In genomic region chr14:21475767-21476525, GRCh38 we compare ENCODE assay signal across 8 cellular contexts. TPM values are rescaled to one million over a fixed set of nuclear protein-coding genes. Genes with fewer than 3 reads are reported as not detected.
DNase-seq lines count a peak whose midpoint lies in the region; TF ChIP-seq lines count a peak whose summit lies in the region.

No MANE protein-coding gene starts in this region.

- 78% methylated on average over 7 of the region's 10 CpGs for WGBS in HUES64

- H3K9me3 ChIP-seq in HUES64 (ENCODE audit: insufficient read depth, low read depth, low read length) (no peaks in the 10 kb centered on the region), muscle layer of colon (ENCODE audit: low read length) (no peaks in the 10 kb centered on the region)

- H3K27me3 Mint-ChIP-seq in chondrocyte (ENCODE audit: low read depth), result no peaks in the 10 kb centered on the region

- H3K4me1 ChIP-seq in HUES64 (ENCODE audit: insufficient read depth, low read length) (peaks cover 3% of the 10 kb centered on the region; the same call in 1 of the 2 replicates), muscle layer of colon (ENCODE audit: insufficient read depth, low read length) (peaks cover 20% of the 10 kb centered on the region)

- H3K4me3 Mint-ChIP-seq in chondrocyte (ENCODE audit: unreplicated experiment), result peak overlapping the region; percentile 100

- H3K27ac ChIP-seq in HUES64 (ENCODE audit: low read depth, low read length) (peak overlapping the region; percentile 73; the same call in 1 of the 2 replicates), muscle layer of colon (ENCODE audit: low read depth, low read length) (peak overlapping the region; percentile 79)

- TF ChIP-seq CTCF in AG10803 (conservative IDR thresholded peaks at IDR 0.05; ENCODE audit: low read length) (no peak), chondrocyte (IDR thresholded peaks at IDR 0.05) (no peak)

- H3K36me3 Mint-ChIP-seq in chondrocyte (ENCODE audit: low read depth), result peaks cover 9% of the 10 kb centered on the region

- H3K4me1 Mint-ChIP-seq in chondrocyte (ENCODE audit: low read depth), result peaks cover 26% of the 10 kb centered on the region

- peak overlapping the region; percentile 100 for H3K27ac Mint-ChIP-seq in chondrocyte (ENCODE audit: unreplicated experiment)

- H3K4me3 ChIP-seq in AG10803 (ENCODE audit: low read length), result peak overlapping the region; percentile 96
- peak overlapping the region; percentile 75 for H3K4me3 ChIP-seq in HUES64 (ENCODE audit: low read length)
- H3K4me3 ChIP-seq in muscle layer of colon (ENCODE audit: low read depth in 1 of 2, low read length in 2 of 2), result peak overlapping the region; percentile 65 to 84

- H3K27me3 ChIP-seq in HUES64 (ENCODE audit: insufficient read depth, low read length) (no peaks in the 10 kb centered on the region), muscle layer of colon (ENCODE audit: control insufficient read depth in 1 of 2, insufficient read depth in 2 of 2, low read length in 2 of 2) (no peaks in the 10 kb centered on the region)

- H3K9ac ChIP-seq in HUES64 (ENCODE audit: low read depth, low read length) (peak overlapping the region; percentile 67), muscle layer of colon (ENCODE audit: low read length) (peak overlapping the region; percentile 73)

- H3K36me3 ChIP-seq in HUES64 (ENCODE audit: insufficient read depth, low read length) (peaks cover 37% of the 10 kb centered on the region), muscle layer of colon (ENCODE audit: insufficient read depth, low read length) (no peaks in the 10 kb centered on the region)

- DNase-seq in AG10803 (ENCODE audit: low read depth), result no peak
- DNase-seq in chondrocyte (ENCODE audit: low spot score), result no peak
- DNase-seq in NCI-H1436 treated with DMSO at 0.1 percent for 48 hours (lab: John Stamatoyannopoulos, UW), result no peak
- DNase-seq in SKM-1 treated with dmso at 0.1 percent for 144 hours (lab: John Stamatoyannopoulos, UW; ENCODE audit: unreplicated experiment), result no peak
- no peak for DNase-seq in amygdala (lab: John Stamatoyannopoulos, UW)
- no peak for DNase-seq in activated gamma-delta T cell treated with Interleukin-2 at 50 U/mL for 16 hours

- no peaks in the 10 kb centered on the region for H3K9me3 Mint-ChIP-seq in chondrocyte (ENCODE audit: low read depth)

RNA-seq across cellular contexts. Expression of gene RAB2B, which starts 0.8 kb away (rescaled TPM):
- polyA plus RNA-seq in HUES64 (2013, experiment 1 of 2), result 14.3 TPM
- 18.5 TPM for polyA plus RNA-seq in HUES64 (2013, experiment 2 of 2)
- total RNA-seq in chondrocyte, result 38.1 to 44.4 TPM (median 39.7 TPM) in 3 replicates

RNA-seq across cellular contexts. Expression of gene TOX4, which starts 1.0 kb away (rescaled TPM):
- 32.4 TPM for polyA plus RNA-seq in HUES64 (2013, experiment 1 of 2)
- polyA plus RNA-seq in HUES64 (2013, experiment 2 of 2), result 29.9 TPM
- 61.7 to 71.8 TPM (median 62.2 TPM) in 3 replicates for total RNA-seq in chondrocyte

RNA-seq across cellular contexts. Expression of gene CHD8, which starts 20.0 kb away (rescaled TPM):
- 56.5 TPM for polyA plus RNA-seq in HUES64 (2013, experiment 1 of 2)
- 57.4 TPM for polyA plus RNA-seq in HUES64 (2013, experiment 2 of 2)
- total RNA-seq in chondrocyte, result 69.7 to 86.2 TPM (median 69.8 TPM) in 3 replicates

RNA-seq across cellular contexts. Expression of gene METTL3, which starts 35.2 kb away (rescaled TPM):
- 59.3 TPM for polyA plus RNA-seq in HUES64 (2013, experiment 1 of 2)
- 55.1 TPM for polyA plus RNA-seq in HUES64 (2013, experiment 2 of 2)
- 29.3 to 38.5 TPM (median 30.4 TPM) in 3 replicates for total RNA-seq in chondrocyte

RNA-seq across cellular contexts. Expression of gene SALL2, which starts 50.2 kb away (rescaled TPM):
- 211 TPM for polyA plus RNA-seq in HUES64 (2013, experiment 1 of 2)
- 202 TPM for polyA plus RNA-seq in HUES64 (2013, experiment 2 of 2)
- total RNA-seq in chondrocyte, result 8.7 to 13.1 TPM (median 10.1 TPM) in 3 replicates
